Comparison of ENCODE assay signal across 1 cellular context in genomic region chr19:11374449-11375142, GRCh38.
TF ChIP-seq lines count a peak whose summit lies in the region.

SWSAP1 (plus strand) TSS chr19:11374666; CDS start chr19:11374681, 15 bp downstream.

TF ChIP-seq in K562, 482 proteins besides CTCF, POLR2A, EP300 and RAD21 (continued from another document and continues in another):
- TF ChIP-seq PATZ1 (CRISPR knock-in tag; IDR thresholded peaks at IDR 0.05; ENCODE audit: borderline replicate concordance) (no peak), PURB (CRISPR knock-in tag; IDR thresholded peaks at IDR 0.05; ENCODE audit: low read depth) (no peak), MAFF (IDR thresholded peaks at IDR 0.05; ENCODE audit: low read length) (no peak), GMEB1 (CRISPR knock-in tag; IDR thresholded peaks at IDR 0.05) (peak; percentile 58), SREBF2 (CRISPR knock-in tag; IDR thresholded peaks at IDR 0.05) (no peak), UBTF (IDR thresholded peaks at IDR 0.05; ENCODE audit: borderline replicate concordance in 1 of 2, low read depth in 2 of 2, low read length in 2 of 2) (no peak), FOXK1 (CRISPR knock-in tag; IDR thresholded peaks at IDR 0.05; ENCODE audit: borderline replicate concordance) (no peak), U2AF1 (optimal IDR thresholded peaks at IDR 0.05; ENCODE audit: low read depth, low read length) (no peak), NFYB (IDR thresholded peaks at IDR 0.05; ENCODE audit: extremely low read depth, insufficient read length) (peak; percentile 92), ZNF408 (CRISPR knock-in tag; IDR thresholded peaks at IDR 0.05; ENCODE audit: low read depth) (no peak), TARDBP (IDR thresholded peaks at IDR 0.05) (no peak), ZNF431 (CRISPR knock-in tag; IDR thresholded peaks at IDR 0.05) (no peak), ZBTB8A (IDR thresholded peaks at IDR 0.05; ENCODE audit: partially characterized antibody) (no peak), KAT7 (CRISPR knock-in tag; IDR thresholded peaks at IDR 0.05; ENCODE audit: borderline replicate concordance) (no peak; the same call in 1 of the 2 replicates), TEAD1 (CRISPR knock-in tag; IDR thresholded peaks at IDR 0.05) (peak; percentile 71 to 85; a peak in 3 of 4 replicates), MAX (CRISPR knock-in tag; IDR thresholded peaks at IDR 0.05) (peak; percentile 86), MBD2 (IDR thresholded peaks at IDR 0.05; ENCODE audit: borderline replicate concordance, low read depth) (peak; percentile 79), SAFB2 (IDR thresholded peaks at IDR 0.05; ENCODE audit: borderline replicate concordance, low read depth, low read length, severe bottlenecking) (no peak), ADNP (tag; IDR thresholded peaks at IDR 0.05) (0 out of 2 replicates have a peak, but pooled peaks have one; percentile 33), HSF4 (CRISPR knock-in tag; IDR thresholded peaks at IDR 0.05; ENCODE audit: borderline replicate concordance) (no peak), KDM5B (IDR thresholded peaks at IDR 0.05; ENCODE audit: insufficient replicate concordance, low read depth, low read length) (peak; percentile 92), SIRT6 (IDR thresholded peaks at IDR 0.05; ENCODE audit: low read depth, low read length) (no peak), BRD4 (IDR thresholded peaks at IDR 0.05) (no peak), ZNF143 (CRISPR knock-in tag; IDR thresholded peaks at IDR 0.05) (no peak), TSC22D4 (tag; IDR thresholded peaks at IDR 0.05) (no peak), CUX1 (CRISPR knock-in tag; IDR thresholded peaks at IDR 0.05) (no peak), ZNF197 (CRISPR knock-in tag; IDR thresholded peaks at IDR 0.05; ENCODE audit: low read depth) (no peak), MAFK (IDR thresholded peaks at IDR 0.05; ENCODE audit: low read length) (no peak), SAP30 (IDR thresholded peaks at IDR 0.05; ENCODE audit: borderline replicate concordance, insufficient read depth, low read depth, low read length, poor library complexity, severe bottlenecking) (peak; percentile 50), ZNF586 (CRISPR knock-in tag; conservative IDR thresholded peaks at IDR 0.05) (no peak), ZNF384 (IDR thresholded peaks at IDR 0.05; ENCODE audit: low read depth, low read length) (no peak), NELFE (IDR thresholded peaks at IDR 0.05; ENCODE audit: insufficient read depth, insufficient read length) (no peak), JUND (IDR thresholded peaks at IDR 0.05; ENCODE audit: borderline replicate concordance, low read depth, low read length) (0 out of 2 replicates have a peak, but pooled peaks have one; percentile 11), JUND (tag; IDR thresholded peaks at IDR 0.05; ENCODE audit: borderline replicate concordance, low read depth, low read length) (no peak; the same call in 1 of the 3 replicates), ZFP36 (IDR thresholded peaks at IDR 0.05; ENCODE audit: low read depth, low read length, partially characterized antibody) (no peak), ARID1B (IDR thresholded peaks at IDR 0.05) (no peak), FOXP1 (CRISPR knock-in tag; IDR thresholded peaks at IDR 0.05) (peak; percentile 96), TRIM24 (IDR thresholded peaks at IDR 0.05) (no peak), MIER1 (IDR thresholded peaks at IDR 0.05; ENCODE audit: low read depth) (no peak), ATF7 (IDR thresholded peaks at IDR 0.05) (peak; percentile 87), ATF3 (IDR thresholded peaks at IDR 0.05) (no peak), ATF3 (CRISPR knock-in tag; conservative IDR thresholded peaks at IDR 0.05) (no peak), ILF3 (IDR thresholded peaks at IDR 0.05; ENCODE audit: borderline replicate concordance) (no peak), RUNX1 (IDR thresholded peaks at IDR 0.05; ENCODE audit: low read depth) (no peak), SMC3 (conservative IDR thresholded peaks at IDR 0.05; ENCODE audit: insufficient read depth, low read depth, low read length) (no peak), HEY1 (CRISPR knock-in tag; IDR thresholded peaks at IDR 0.05; ENCODE audit: borderline replicate concordance) (no peak), ZNF77 (CRISPR knock-in tag; IDR thresholded peaks at IDR 0.05) (no peak), ZBTB1 (CRISPR knock-in tag; IDR thresholded peaks at IDR 0.05; ENCODE audit: borderline replicate concordance, low read depth) (no peak), JUN (IDR thresholded peaks at IDR 0.05; ENCODE audit: borderline replicate concordance, low read depth, low read length) (peak; percentile 14; the same call in 1 of the 2 replicates), JUN (CRISPR knock-in tag; IDR thresholded peaks at IDR 0.05; ENCODE audit: borderline replicate concordance) (no peak), KAT2B (IDR thresholded peaks at IDR 0.05; ENCODE audit: low read depth, low read length) (no peak)
- TF ChIP-seq, protein P1, sequence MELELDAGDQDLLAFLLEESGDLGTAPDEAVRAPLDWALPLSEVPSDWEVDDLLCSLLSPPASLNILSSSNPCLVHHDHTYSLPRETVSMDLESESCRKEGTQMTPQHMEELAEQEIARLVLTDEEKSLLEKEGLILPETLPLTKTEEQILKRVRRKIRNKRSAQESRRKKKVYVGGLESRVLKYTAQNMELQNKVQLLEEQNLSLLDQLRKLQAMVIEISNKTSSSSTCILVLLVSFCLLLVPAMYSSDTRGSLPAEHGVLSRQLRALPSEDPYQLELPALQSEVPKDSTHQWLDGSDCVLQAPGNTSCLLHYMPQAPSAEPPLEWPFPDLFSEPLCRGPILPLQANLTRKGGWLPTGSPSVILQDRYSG (tag; conservative IDR thresholded peaks at IDR 0.05; ENCODE audit: low read depth): no peak
- TF ChIP-seq, protein P2, sequence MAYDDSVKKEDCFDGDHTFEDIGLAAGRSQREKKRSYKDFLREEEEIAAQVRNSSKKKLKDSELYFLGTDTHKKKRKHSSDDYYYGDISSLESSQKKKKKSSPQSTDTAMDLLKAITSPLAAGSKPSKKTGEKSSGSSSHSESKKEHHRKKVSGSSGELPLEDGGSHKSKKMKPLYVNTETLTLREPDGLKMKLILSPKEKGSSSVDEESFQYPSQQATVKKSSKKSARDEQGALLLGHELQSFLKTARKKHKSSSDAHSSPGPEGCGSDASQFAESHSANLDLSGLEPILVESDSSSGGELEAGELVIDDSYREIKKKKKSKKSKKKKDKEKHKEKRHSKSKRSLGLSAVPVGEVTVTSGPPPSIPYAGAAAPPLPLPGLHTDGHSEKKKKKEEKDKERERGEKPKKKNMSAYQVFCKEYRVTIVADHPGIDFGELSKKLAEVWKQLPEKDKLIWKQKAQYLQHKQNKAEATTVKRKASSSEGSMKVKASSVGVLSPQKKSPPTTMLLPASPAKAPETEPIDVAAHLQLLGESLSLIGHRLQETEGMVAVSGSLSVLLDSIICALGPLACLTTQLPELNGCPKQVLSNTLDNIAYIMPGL (CRISPR knock-in tag; IDR thresholded peaks at IDR 0.05): 0 out of 2 replicates have a peak, but pooled peaks have one; percentile 32
- TF ChIP-seq, protein P3, sequence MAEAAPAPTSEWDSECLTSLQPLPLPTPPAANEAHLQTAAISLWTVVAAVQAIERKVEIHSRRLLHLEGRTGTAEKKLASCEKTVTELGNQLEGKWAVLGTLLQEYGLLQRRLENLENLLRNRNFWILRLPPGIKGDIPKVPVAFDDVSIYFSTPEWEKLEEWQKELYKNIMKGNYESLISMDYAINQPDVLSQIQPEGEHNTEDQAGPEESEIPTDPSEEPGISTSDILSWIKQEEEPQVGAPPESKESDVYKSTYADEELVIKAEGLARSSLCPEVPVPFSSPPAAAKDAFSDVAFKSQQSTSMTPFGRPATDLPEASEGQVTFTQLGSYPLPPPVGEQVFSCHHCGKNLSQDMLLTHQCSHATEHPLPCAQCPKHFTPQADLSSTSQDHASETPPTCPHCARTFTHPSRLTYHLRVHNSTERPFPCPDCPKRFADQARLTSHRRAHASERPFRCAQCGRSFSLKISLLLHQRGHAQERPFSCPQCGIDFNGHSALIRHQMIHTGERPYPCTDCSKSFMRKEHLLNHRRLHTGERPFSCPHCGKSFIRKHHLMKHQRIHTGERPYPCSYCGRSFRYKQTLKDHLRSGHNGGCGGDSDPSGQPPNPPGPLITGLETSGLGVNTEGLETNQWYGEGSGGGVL (CRISPR knock-in tag; IDR thresholded peaks at IDR 0.05): no peak
- TF ChIP-seq, protein P4, sequence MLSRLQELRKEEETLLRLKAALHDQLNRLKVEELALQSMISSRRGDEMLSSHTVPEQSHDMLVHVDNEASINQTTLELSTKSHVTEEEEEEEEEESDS (CRISPR knock-in tag; IDR thresholded peaks at IDR 0.05): no peak
